2 cellular contexts compared by ENCODE assay signal in the genomic region with DNA sequence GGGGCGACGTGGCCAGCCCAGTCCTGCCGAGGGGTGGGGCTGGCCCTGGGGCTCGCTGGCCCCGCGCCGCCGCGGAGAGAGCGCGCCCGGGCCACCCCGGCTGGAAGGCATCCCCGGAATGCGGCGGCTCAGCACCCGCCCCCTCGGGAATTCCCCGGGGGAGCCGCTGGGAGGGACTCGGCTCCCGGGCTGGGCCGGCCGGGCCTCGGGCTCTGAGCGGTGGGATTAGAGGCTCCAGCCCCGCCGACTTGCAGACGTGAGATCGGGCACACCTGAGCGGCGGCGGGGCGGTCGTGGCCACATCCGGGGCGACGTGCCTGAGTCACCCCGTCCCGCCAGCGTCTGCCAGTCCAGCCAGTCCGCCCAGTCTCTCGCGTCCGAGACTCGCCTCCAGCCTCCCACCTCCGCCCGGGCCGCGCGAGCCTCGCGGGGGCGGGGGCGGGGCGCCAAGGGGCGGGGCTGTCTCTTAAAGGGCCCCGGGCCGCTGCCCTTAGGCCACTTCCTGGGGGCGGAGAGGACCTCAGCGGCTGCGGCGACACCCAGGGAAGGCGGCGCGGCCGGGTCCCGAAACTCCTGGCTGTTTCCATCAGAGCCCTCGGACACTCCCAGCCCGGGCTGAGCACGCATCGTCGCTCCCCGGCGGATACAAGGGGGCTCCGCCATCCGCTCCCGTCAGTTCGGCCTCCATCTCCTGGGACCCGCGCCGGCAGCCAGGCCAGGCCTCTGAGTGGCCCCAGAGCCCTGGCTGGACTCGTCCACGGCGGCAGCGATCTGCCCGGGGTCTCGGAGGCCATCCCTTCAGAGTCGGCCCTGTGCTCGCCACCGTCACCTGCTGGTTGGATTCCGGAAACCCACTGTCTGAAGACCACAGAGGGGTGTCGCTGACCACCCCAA.
TF ChIP-seq lines count a peak whose summit lies in the region.

A gene (plus strand): TSS at position 498 of the 894 bp plus-strand sequence.

TF ChIP-seq in GM12891, 5 proteins besides CTCF, POLR2A, EP300 and RAD21 (continued from another document):
- 0 out of 2 replicates have a peak, but pooled peaks have one; percentile 7 for TF ChIP-seq POLR2AphosphoS5 (IDR thresholded peaks at IDR 0.05; ENCODE audit: low read depth, low read length)

TF ChIP-seq in HepG2, 621 proteins besides CTCF, POLR2A, EP300 and RAD21 (continued from another document and continues in another):
- 0 out of 2 replicates have a peak, but pooled peaks have one; percentile 38 for TF ChIP-seq KDM2A (CRISPR knock-in tag; IDR thresholded peaks at IDR 0.05; ENCODE audit: borderline replicate concordance, low read depth)
- TF ChIP-seq ZNF460 (CRISPR knock-in tag; IDR thresholded peaks at IDR 0.05; ENCODE audit: borderline replicate concordance), result no peak
- no peak for TF ChIP-seq SMAD3 (CRISPR knock-in tag; IDR thresholded peaks at IDR 0.05)
- TF ChIP-seq, protein P1, sequence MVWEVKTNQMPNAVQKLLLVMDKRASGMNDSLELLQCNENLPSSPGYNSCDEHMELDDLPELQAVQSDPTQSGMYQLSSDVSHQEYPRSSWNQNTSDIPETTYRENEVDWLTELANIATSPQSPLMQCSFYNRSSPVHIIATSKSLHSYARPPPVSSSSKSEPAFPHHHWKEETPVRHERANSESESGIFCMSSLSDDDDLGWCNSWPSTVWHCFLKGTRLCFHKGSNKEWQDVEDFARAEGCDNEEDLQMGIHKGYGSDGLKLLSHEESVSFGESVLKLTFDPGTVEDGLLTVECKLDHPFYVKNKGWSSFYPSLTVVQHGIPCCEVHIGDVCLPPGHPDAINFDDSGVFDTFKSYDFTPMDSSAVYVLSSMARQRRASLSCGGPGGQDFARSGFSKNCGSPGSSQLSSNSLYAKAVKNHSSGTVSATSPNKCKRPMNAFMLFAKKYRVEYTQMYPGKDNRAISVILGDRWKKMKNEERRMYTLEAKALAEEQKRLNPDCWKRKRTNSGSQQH (CRISPR knock-in tag; IDR thresholded peaks at IDR 0.05; ENCODE audit: low read depth), result peak; percentile 51
- no peak; the same call in 1 of the 2 replicates for TF ChIP-seq GATAD1 (CRISPR knock-in tag; IDR thresholded peaks at IDR 0.05)
- TF ChIP-seq ZNF230 (CRISPR knock-in tag; IDR thresholded peaks at IDR 0.05), result no peak
- no peak for TF ChIP-seq TP53 (CRISPR knock-in tag; conservative IDR thresholded peaks at IDR 0.05)
- TF ChIP-seq KLF15 (CRISPR knock-in tag; IDR thresholded peaks at IDR 0.05; ENCODE audit: borderline replicate concordance), result peak; percentile 68; the same call in 1 of the 2 replicates
- 0 out of 2 replicates have a peak, but pooled peaks have one; percentile 21 for TF ChIP-seq SIN3A (IDR thresholded peaks at IDR 0.05; ENCODE audit: borderline replicate concordance, low read depth, low read length)
- TF ChIP-seq ZSCAN30 (CRISPR knock-in tag; IDR thresholded peaks at IDR 0.05), result no peak
- TF ChIP-seq, protein P2, sequence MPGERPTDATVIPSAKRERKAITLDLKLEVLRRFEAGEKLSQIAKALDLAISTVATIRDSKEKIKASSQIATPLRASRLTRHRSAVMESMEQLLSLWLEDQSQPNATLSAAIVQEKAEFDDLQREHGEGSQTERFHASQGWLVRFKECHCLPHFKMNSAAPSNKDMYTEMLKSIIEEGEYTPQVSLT (CRISPR knock-in tag; IDR thresholded peaks at IDR 0.05; ENCODE audit: borderline replicate concordance, low read depth), result no peak
- no peak for TF ChIP-seq ZNF652 (CRISPR knock-in tag; IDR thresholded peaks at IDR 0.05; ENCODE audit: borderline replicate concordance, low read depth)
- no peak for TF ChIP-seq ZNF274 (CRISPR knock-in tag; IDR thresholded peaks at IDR 0.05)
- TF ChIP-seq SMAD9 (CRISPR knock-in tag; IDR thresholded peaks at IDR 0.05), result no peak
- no peak for TF ChIP-seq SUZ12 (IDR thresholded peaks at IDR 0.05; ENCODE audit: low read depth, low read length)
- TF ChIP-seq, protein P3, sequence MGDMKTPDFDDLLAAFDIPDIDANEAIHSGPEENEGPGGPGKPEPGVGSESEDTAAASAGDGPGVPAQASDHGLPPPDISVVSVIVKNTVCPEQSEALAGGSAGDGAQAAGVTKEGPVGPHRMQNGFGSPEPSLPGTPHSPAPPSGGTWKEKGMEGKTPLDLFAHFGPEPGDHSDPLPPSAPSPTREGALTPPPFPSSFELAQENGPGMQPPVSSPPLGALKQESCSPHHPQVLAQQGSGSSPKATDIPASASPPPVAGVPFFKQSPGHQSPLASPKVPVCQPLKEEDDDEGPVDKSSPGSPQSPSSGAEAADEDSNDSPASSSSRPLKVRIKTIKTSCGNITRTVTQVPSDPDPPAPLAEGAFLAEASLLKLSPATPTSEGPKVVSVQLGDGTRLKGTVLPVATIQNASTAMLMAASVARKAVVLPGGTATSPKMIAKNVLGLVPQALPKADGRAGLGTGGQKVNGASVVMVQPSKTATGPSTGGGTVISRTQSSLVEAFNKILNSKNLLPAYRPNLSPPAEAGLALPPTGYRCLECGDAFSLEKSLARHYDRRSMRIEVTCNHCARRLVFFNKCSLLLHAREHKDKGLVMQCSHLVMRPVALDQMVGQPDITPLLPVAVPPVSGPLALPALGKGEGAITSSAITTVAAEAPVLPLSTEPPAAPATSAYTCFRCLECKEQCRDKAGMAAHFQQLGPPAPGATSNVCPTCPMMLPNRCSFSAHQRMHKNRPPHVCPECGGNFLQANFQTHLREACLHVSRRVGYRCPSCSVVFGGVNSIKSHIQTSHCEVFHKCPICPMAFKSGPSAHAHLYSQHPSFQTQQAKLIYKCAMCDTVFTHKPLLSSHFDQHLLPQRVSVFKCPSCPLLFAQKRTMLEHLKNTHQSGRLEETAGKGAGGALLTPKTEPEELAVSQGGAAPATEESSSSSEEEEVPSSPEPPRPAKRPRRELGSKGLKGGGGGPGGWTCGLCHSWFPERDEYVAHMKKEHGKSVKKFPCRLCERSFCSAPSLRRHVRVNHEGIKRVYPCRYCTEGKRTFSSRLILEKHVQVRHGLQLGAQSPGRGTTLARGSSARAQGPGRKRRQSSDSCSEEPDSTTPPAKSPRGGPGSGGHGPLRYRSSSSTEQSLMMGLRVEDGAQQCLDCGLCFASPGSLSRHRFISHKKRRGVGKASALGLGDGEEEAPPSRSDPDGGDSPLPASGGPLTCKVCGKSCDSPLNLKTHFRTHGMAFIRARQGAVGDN (CRISPR knock-in tag; IDR thresholded peaks at IDR 0.05), result peak; percentile 62
- TF ChIP-seq, protein P4, sequence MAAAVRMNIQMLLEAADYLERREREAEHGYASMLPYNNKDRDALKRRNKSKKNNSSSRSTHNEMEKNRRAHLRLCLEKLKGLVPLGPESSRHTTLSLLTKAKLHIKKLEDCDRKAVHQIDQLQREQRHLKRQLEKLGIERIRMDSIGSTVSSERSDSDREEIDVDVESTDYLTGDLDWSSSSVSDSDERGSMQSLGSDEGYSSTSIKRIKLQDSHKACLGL (CRISPR knock-in tag; IDR thresholded peaks at IDR 0.05), result peak; percentile 63
- TF ChIP-seq NRL (CRISPR knock-in tag; IDR thresholded peaks at IDR 0.05; ENCODE audit: borderline replicate concordance), result no peak
- peak; percentile 77; the same call in 1 of the 2 replicates for TF ChIP-seq PHF21A (CRISPR knock-in tag; IDR thresholded peaks at IDR 0.05)
- TF ChIP-seq ZNF431 (CRISPR knock-in tag; IDR thresholded peaks at IDR 0.05; ENCODE audit: borderline replicate concordance, low read depth), result no peak; the same call in 1 of the 2 replicates
- no peak for TF ChIP-seq ZNF225 (CRISPR knock-in tag; IDR thresholded peaks at IDR 0.05)
- no peak for TF ChIP-seq PCBP1 (IDR thresholded peaks at IDR 0.05; ENCODE audit: borderline replicate concordance, low read depth, low read length)
- no peak for TF ChIP-seq ZNF33B (CRISPR knock-in tag; IDR thresholded peaks at IDR 0.05)
- TF ChIP-seq, protein P5, sequence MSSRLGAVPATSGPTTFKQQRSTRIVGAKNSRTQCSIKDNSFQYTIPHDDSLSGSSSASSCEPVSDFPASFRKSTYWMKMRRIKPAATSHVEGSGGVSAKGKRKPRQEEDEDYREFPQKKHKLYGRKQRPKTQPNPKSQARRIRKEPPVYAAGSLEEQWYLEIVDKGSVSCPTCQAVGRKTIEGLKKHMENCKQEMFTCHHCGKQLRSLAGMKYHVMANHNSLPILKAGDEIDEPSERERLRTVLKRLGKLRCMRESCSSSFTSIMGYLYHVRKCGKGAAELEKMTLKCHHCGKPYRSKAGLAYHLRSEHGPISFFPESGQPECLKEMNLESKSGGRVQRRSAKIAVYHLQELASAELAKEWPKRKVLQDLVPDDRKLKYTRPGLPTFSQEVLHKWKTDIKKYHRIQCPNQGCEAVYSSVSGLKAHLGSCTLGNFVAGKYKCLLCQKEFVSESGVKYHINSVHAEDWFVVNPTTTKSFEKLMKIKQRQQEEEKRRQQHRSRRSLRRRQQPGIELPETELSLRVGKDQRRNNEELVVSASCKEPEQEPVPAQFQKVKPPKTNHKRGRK (CRISPR knock-in tag; IDR thresholded peaks at IDR 0.05), result no peak
- TF ChIP-seq, protein P6, sequence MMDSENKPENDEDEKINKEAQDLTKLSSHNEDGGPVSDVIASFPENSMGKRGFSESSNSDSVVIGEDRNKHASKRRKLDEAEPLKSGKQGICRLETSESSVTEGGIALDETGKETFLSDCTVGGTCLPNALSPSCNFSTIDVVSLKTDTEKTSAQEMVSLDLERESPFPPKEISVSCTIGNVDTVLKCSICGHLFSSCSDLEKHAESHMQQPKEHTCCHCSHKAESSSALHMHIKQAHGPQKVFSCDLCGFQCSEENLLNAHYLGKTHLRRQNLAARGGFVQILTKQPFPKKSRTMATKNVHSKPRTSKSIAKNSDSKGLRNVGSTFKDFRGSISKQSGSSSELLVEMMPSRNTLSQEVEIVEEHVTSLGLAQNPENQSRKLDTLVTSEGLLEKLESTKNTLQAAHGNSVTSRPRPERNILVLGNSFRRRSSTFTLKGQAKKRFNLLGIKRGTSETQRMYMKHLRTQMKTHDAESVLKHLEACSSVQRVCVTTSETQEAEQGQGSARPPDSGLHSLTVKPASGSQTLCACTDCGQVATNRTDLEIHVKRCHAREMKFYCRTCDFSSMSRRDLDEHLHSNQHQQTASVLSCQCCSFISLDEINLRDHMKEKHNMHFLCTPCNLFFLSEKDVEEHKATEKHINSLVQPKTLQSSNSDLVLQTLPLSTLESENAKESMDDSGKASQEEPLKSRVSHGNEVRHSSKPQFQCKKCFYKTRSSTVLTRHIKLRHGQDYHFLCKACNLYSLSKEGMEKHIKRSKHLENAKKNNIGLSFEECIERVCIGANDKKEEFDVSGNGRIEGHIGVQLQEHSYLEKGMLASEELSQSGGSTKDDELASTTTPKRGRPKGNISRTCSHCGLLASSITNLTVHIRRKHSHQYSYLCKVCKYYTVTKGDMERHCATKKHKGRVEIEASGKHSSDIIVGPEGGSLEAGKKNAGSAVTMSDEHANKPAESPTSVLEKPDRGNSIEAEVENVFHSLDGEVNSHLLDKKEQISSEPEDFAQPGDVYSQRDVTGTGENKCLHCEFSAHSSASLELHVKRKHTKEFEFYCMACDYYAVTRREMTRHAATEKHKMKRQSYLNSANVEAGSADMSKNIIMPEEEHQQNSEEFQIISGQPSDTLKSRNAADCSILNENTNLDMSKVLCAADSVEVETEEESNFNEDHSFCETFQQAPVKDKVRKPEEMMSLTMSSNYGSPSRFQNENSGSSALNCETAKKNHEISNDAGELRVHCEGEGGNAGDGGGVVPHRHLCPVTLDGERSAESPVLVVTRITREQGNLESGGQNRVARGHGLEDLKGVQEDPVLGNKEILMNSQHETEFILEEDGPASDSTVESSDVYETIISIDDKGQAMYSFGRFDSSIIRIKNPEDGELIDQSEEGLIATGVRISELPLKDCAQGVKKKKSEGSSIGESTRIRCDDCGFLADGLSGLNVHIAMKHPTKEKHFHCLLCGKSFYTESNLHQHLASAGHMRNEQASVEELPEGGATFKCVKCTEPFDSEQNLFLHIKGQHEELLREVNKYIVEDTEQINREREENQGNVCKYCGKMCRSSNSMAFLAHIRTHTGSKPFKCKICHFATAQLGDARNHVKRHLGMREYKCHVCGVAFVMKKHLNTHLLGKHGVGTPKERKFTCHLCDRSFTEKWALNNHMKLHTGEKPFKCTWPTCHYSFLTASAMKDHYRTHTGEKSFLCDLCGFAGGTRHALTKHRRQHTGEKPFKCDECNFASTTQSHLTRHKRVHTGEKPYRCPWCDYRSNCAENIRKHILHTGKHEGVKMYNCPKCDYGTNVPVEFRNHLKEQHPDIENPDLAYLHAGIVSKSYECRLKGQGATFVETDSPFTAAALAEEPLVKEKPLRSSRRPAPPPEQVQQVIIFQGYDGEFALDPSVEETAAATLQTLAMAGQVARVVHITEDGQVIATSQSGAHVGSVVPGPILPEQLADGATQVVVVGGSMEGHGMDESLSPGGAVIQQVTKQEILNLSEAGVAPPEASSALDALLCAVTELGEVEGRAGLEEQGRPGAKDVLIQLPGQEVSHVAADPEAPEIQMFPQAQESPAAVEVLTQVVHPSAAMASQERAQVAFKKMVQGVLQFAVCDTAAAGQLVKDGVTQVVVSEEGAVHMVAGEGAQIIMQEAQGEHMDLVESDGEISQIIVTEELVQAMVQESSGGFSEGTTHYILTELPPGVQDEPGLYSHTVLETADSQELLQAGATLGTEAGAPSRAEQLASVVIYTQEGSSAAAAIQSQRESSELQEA (CRISPR knock-in tag; IDR thresholded peaks at IDR 0.05; ENCODE audit: not compliant biosample characterization), result no peak
- TF ChIP-seq, protein P7, sequence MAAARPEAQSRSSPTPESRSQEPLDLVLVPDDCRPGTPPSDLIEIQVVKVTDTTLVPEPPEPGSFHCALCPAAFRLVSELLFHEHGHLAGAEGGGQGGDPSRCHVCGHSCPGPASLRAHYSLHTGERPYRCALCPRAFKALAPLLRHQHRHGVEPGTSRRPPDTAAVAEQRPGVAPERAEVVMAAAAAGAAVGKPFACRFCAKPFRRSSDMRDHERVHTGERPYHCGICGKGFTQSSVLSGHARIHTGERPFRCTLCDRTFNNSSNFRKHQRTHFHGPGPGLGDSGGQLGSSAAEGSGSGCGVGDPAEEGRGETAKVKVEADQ (CRISPR knock-in tag; IDR thresholded peaks at IDR 0.05; ENCODE audit: borderline replicate concordance), result peak; percentile 62; the same call in 1 of the 2 replicates
- TF ChIP-seq ZNF761 (CRISPR knock-in tag; conservative IDR thresholded peaks at IDR 0.05), result no peak
- TF ChIP-seq, protein P8, sequence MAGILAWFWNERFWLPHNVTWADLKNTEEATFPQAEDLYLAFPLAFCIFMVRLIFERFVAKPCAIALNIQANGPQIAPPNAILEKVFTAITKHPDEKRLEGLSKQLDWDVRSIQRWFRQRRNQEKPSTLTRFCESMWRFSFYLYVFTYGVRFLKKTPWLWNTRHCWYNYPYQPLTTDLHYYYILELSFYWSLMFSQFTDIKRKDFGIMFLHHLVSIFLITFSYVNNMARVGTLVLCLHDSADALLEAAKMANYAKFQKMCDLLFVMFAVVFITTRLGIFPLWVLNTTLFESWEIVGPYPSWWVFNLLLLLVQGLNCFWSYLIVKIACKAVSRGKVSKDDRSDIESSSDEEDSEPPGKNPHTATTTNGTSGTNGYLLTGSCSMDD (CRISPR knock-in tag; IDR thresholded peaks at IDR 0.05), result no peak
- TF ChIP-seq PHB2 (IDR thresholded peaks at IDR 0.05; ENCODE audit: partially characterized antibody), result no peak
- TF ChIP-seq HDAC2 (CRISPR knock-in tag; IDR thresholded peaks at IDR 0.05), result no peak
- no peak for TF ChIP-seq NKX3-1 (CRISPR knock-in tag; IDR thresholded peaks at IDR 0.05)
- TF ChIP-seq ZNF614 (CRISPR knock-in tag; IDR thresholded peaks at IDR 0.05; ENCODE audit: borderline replicate concordance), result no peak
- TF ChIP-seq NFYB (CRISPR knock-in tag; IDR thresholded peaks at IDR 0.05), result no peak; the same call in 1 of the 2 replicates
- TF ChIP-seq ZNF678 (CRISPR knock-in tag; IDR thresholded peaks at IDR 0.05), result no peak
- TF ChIP-seq SMC3 (IDR thresholded peaks at IDR 0.05; ENCODE audit: low read length), result no peak; the same call in 1 of the 2 replicates
- no peak for TF ChIP-seq ZNF773 (CRISPR knock-in tag; IDR thresholded peaks at IDR 0.05; ENCODE audit: borderline replicate concordance)
- no peak for TF ChIP-seq PAF1 (CRISPR knock-in tag; IDR thresholded peaks at IDR 0.05)
- TF ChIP-seq TARDBP (CRISPR knock-in tag; IDR thresholded peaks at IDR 0.05), result no peak; the same call in 1 of the 2 replicates
